In genomic region chr1:89896105-89896942, GRCh38 we compare ENCODE assay signal across 3 cellular contexts.
TF ChIP-seq lines count a peak whose summit lies in the region.

No MANE protein-coding gene starts in this region.

TF ChIP-seq in A549, 52 proteins besides CTCF, POLR2A, EP300 and RAD21 (continued from another document):
- TF ChIP-seq REST (IDR thresholded peaks at IDR 0.05) (no peak), NR3C1 (IDR thresholded peaks at IDR 0.05) (no peak), ATOH8 (CRISPR knock-in tag; IDR thresholded peaks at IDR 0.05; ENCODE audit: low read depth) (no peak), EHMT2 (IDR thresholded peaks at IDR 0.05; ENCODE audit: low read depth) (no peak), ESRRA (IDR thresholded peaks at IDR 0.05; ENCODE audit: borderline replicate concordance, low read length) (no peak)

TF ChIP-seq in HepG2, 621 proteins besides CTCF, POLR2A, EP300 and RAD21 (continued from another document):
- TF ChIP-seq KMT2A (CRISPR knock-in tag; IDR thresholded peaks at IDR 0.05) (no peak), SP4 (CRISPR knock-in tag; IDR thresholded peaks at IDR 0.05) (no peak), SP1 (IDR thresholded peaks at IDR 0.05) (no peak), SP1 (CRISPR knock-in tag; IDR thresholded peaks at IDR 0.05) (no peak), KDM6A (CRISPR knock-in tag; IDR thresholded peaks at IDR 0.05; ENCODE audit: low read depth) (no peak), HNF4G (IDR thresholded peaks at IDR 0.05; ENCODE audit: borderline replicate concordance, low read depth, low read length) (peak; percentile 14; the same call in 1 of the 2 replicates), HNF4G (CRISPR knock-in tag; IDR thresholded peaks at IDR 0.05; ENCODE audit: borderline replicate concordance, low read depth) (no peak), ZFP91 (CRISPR knock-in tag; IDR thresholded peaks at IDR 0.05; ENCODE audit: borderline replicate concordance) (no peak), SRSF4 (IDR thresholded peaks at IDR 0.05; ENCODE audit: low read depth, low read length, poor library complexity, severe bottlenecking) (no peak), HCFC1 (IDR thresholded peaks at IDR 0.05; ENCODE audit: low read depth, low read length) (no peak), ZNF557 (CRISPR knock-in tag; IDR thresholded peaks at IDR 0.05) (no peak), MAX (IDR thresholded peaks at IDR 0.05) (no peak), NPAS2 (CRISPR knock-in tag; IDR thresholded peaks at IDR 0.05; ENCODE audit: borderline replicate concordance) (no peak), HNF4A (CRISPR knock-in tag; IDR thresholded peaks at IDR 0.05) (peak; percentile 43; the same call in 1 of the 2 replicates), NFKB2 (CRISPR knock-in tag; IDR thresholded peaks at IDR 0.05; ENCODE audit: borderline replicate concordance) (no peak), YEATS2 (CRISPR knock-in tag; IDR thresholded peaks at IDR 0.05; ENCODE audit: borderline replicate concordance) (no peak), SETDB1 (CRISPR knock-in tag; IDR thresholded peaks at IDR 0.05; ENCODE audit: borderline replicate concordance) (no peak), ZSCAN9 (CRISPR knock-in tag; IDR thresholded peaks at IDR 0.05; ENCODE audit: borderline replicate concordance) (no peak), SMAD1 (CRISPR knock-in tag; IDR thresholded peaks at IDR 0.05; ENCODE audit: borderline replicate concordance, low read depth) (no peak), KLF16 (CRISPR knock-in tag; IDR thresholded peaks at IDR 0.05) (no peak), RBM22 (optimal IDR thresholded peaks at IDR 0.05; ENCODE audit: low read length) (peak; percentile 74), HDAC1 (CRISPR knock-in tag; IDR thresholded peaks at IDR 0.05) (no peak), ETS1 (CRISPR knock-in tag; IDR thresholded peaks at IDR 0.05) (no peak)

TF ChIP-seq in SK-N-SH, 30 proteins besides CTCF, POLR2A, EP300 and RAD21 (continued from another document):
- TF ChIP-seq USF1 (IDR thresholded peaks at IDR 0.05; ENCODE audit: borderline replicate concordance, low read depth) (no peak), IRF3 (IDR thresholded peaks at IDR 0.05; ENCODE audit: low read depth, low read length) (no peak), NFIC (IDR thresholded peaks at IDR 0.05; ENCODE audit: borderline replicate concordance) (no peak)
